ENCODE assay signal across 21 cellular contexts in genomic region chr11:132332521-132332920, GRCh38.
"Had no signal": no experiment of that assay in that cellular context is flagged by ENCODE, and none has a peak within 500 bp of the region (broad histone marks: within the 10 kb centered on the region; RNA-seq: fewer than 3 reads in every experiment).

No MANE protein-coding gene starts in this region.

- H3K4me3 ChIP-seq: adrenal gland, gastrocnemius medialis, left ventricle myocardium inferior, right atrium auricular region, thyroid gland had no signal

- H3K4me3 Mint-ChIP-seq: activated naive CD4-positive, alpha-beta T cell treated with anti-CD3 and anti-CD28 coated beads, Interleukin-2, amount 50 U/mL, for 24 hours; immature natural killer cell had no signal

- H3K9me3 ChIP-seq: adrenal gland, gastrocnemius medialis, left ventricle myocardium inferior, right atrium auricular region, thyroid gland had no signal

- H3K4me1 Mint-ChIP-seq: activated naive CD4-positive, alpha-beta T cell treated with anti-CD3 and anti-CD28 coated beads, Interleukin-2, amount 50 U/mL, for 24 hours; immature natural killer cell had no signal

- DNase-seq: activated CD4-positive, CD25-positive, alpha-beta regulatory T cell treated with anti-CD3 and anti-CD28 coated beads, Interleukin-2, amount 50 U/mL, for 72 hours; activated CD8-positive, alpha-beta memory T cell treated with anti-CD3 and anti-CD28 coated beads for 24 hours; activated CD8-positive, alpha-beta memory T cell treated with anti-CD3 and anti-CD28 coated beads, Interleukin-2, amount 50 U/mL, for 48 hours; activated gamma-delta T cell; activated T-cell treated with anti-CD3 and anti-CD28 coated beads, Interleukin-2, amount 50 U/mL, for 48 hours; adrenal gland; effector CD4-positive, alpha-beta T cell; gastrocnemius medialis; head of caudate nucleus; immature natural killer cell; kidney glomerular epithelial cell; left ventricle myocardium inferior; mammary epithelial cell; stimulated activated CD4-positive, alpha-beta T cell treated with anti-CD3 and anti-CD28 coated beads, Interleukin-12 subunit alpha, Interleukin-12 subunit beta, amount 100 ng/mL, for 4 hours; stimulated activated CD4-positive, alpha-beta T cell treated with anti-CD3 and anti-CD28 coated beads, Interleukin-2, amount 100 ng/mL, for 24 hours; stimulated activated naive CD4-positive, alpha-beta T cell treated with Interleukin-2 at 50 U/mL for 16 hours; thyroid gland had no signal

- H3K27ac ChIP-seq: adrenal gland, gastrocnemius medialis, left ventricle myocardium inferior, right atrium auricular region, thyroid gland had no signal

- H3K27ac Mint-ChIP-seq: activated naive CD4-positive, alpha-beta T cell treated with anti-CD3 and anti-CD28 coated beads, Interleukin-2, amount 50 U/mL, for 24 hours; immature natural killer cell; progenitor cell of endocrine pancreas had no signal

- H3K4me1 ChIP-seq: adrenal gland, gastrocnemius medialis, left ventricle myocardium inferior, right atrium auricular region, thyroid gland had no signal

- H3K9me3 Mint-ChIP-seq: activated naive CD4-positive, alpha-beta T cell treated with anti-CD3 and anti-CD28 coated beads, Interleukin-2, amount 50 U/mL, for 24 hours had no signal

- H3K36me3 ChIP-seq: adrenal gland, gastrocnemius medialis, left ventricle myocardium inferior, right atrium auricular region, thyroid gland had no signal

- H3K27me3 ChIP-seq: adrenal gland, gastrocnemius medialis, right atrium auricular region, thyroid gland had no signal

- H3K36me3 Mint-ChIP-seq: activated naive CD4-positive, alpha-beta T cell treated with anti-CD3 and anti-CD28 coated beads, Interleukin-2, amount 50 U/mL, for 24 hours had no signal

- H3K27me3 Mint-ChIP-seq: activated naive CD4-positive, alpha-beta T cell treated with anti-CD3 and anti-CD28 coated beads, Interleukin-2, amount 50 U/mL, for 24 hours had no signal

- ATAC-seq: esophagus mucosa, gastrocnemius medialis had no signal
